In the genomic region with DNA sequence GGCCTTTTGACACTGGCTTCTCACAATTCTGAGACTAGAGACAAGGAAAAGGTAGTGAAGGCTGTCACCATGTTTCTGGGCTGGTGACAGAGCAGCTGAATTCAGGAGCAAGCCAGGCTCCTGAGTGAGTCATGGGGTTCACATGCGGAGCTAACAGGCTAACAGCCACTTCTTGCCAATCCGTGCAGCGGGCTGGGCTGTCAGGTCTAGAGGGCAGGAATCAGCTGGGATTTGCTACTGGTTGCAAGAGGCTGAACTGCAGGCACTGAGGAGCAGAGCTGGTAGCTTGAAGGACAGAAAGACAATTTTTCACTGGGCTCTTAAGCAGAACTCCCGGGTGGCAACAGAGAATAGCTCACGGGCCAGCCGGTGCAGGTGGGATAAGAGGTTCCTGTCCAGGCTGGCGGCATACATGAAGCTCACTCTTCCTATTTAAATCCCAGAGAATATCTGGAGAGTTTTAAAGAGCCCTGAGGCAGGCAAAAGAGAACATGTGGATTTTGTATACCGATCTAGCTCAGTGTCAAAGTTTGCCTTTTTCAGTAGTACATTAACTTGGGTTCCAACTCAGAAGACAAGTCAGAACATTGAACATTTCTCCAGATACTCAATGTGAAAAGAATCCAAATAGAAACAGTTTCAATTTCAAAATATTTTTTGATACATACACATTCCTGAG, we compare ENCODE assay signal across 8 cellular contexts. TPM values are rescaled to one million over a fixed set of nuclear protein-coding genes. Genes with fewer than 3 reads are reported as not detected.
A peak's percentile ranks its signal among the peaks of the same experiment; 100 is the strongest.
DNase-seq lines count a peak whose midpoint lies in the region; ATAC-seq and TF ChIP-seq lines count a peak whose summit lies in the region.

No MANE protein-coding gene starts in this region.

- POLR2A ChIA-PET in MCF 10A (lab: Yijun Ruan, JAX), result interaction anchor here (0.6 to 1.0 kb wide), 2 partner anchors 13 to 891 kb away, joined by 3 to 5 read pairs; no protein-coding TSS in a partner anchor

- no peak for TF ChIP-seq CTCF in MCF 10A (IDR thresholded peaks at IDR 0.05; ENCODE audit: unreplicated experiment)
- no peak for TF ChIP-seq CTCF in sigmoid colon (IDR thresholded peaks at IDR 0.05)
- TF ChIP-seq CTCF in glutamatergic neuron (IDR thresholded peaks at IDR 0.05; ENCODE audit: partially characterized antibody, unreplicated experiment), result no peak

- CTCF ChIA-PET in MCF 10A (lab: Yijun Ruan, JAX), result interaction anchor here (0.6 to 3.4 kb wide), 7 partner anchors 9 to 1017 kb away, joined by 3 to 18 read pairs (median 5); no protein-coding TSS in a partner anchor

- peak overlapping the region; percentile 34 for H3K4me2 ChIP-seq in GM23248 (ENCODE audit: unreplicated experiment)

- no peak overlapping the region for H3K27ac Mint-ChIP-seq in MCF 10A (ENCODE audit: low read depth, unreplicated experiment)
- no peak overlapping the region for H3K27ac Mint-ChIP-seq in glutamatergic neuron (ENCODE audit: unreplicated experiment)

- no peaks in the 10 kb centered on the region for H3K9me2 ChIP-seq in GM23248 (ENCODE audit: insufficient read depth)

- H3K9me3 Mint-ChIP-seq in MCF 10A (ENCODE audit: unreplicated experiment) (no peaks in the 10 kb centered on the region), glutamatergic neuron (ENCODE audit: unreplicated experiment) (no peaks in the 10 kb centered on the region)

- H3K27ac ChIP-seq in GM23248, result no peak overlapping the region
- no peak overlapping the region for H3K27ac ChIP-seq in iPS-20b (ENCODE audit: low read length)
- H3K27ac ChIP-seq in sigmoid colon, result no peak overlapping the region

- H3K36me3 ChIP-seq in GM23248 (ENCODE audit: low read depth) (no peaks in the 10 kb centered on the region), iPS-20b (ENCODE audit: insufficient read depth, low read depth, low read length) (no peaks in the 10 kb centered on the region), sigmoid colon (no peaks in the 10 kb centered on the region)

- no peak for TF ChIP-seq POLR2A in sigmoid colon (IDR thresholded peaks at IDR 0.05)

- H2AFZ ChIP-seq in GM23248, result no peak overlapping the region

- H3K36me3 Mint-ChIP-seq in MCF 10A (ENCODE audit: insufficient read depth, unreplicated experiment), result no peaks in the 10 kb centered on the region
- H3K36me3 Mint-ChIP-seq in glutamatergic neuron (ENCODE audit: unreplicated experiment), result no peaks in the 10 kb centered on the region

- no peaks in the 10 kb centered on the region for H4K20me1 ChIP-seq in GM23248 (ENCODE audit: insufficient read depth)

- H3K9me3 ChIP-seq in GM23248 (ENCODE audit: low read depth), result no peaks in the 10 kb centered on the region
- H3K9me3 ChIP-seq in iPS-20b (ENCODE audit: insufficient read depth, low read depth, low read length), result no peaks in the 10 kb centered on the region
- no peaks in the 10 kb centered on the region for H3K9me3 ChIP-seq in sigmoid colon

- ATAC-seq in HG03342 (IDR thresholded peaks at IDR 0.05; ENCODE audit: unreplicated experiment), result no peak
- ATAC-seq in GM19351 (IDR thresholded peaks at IDR 0.05; ENCODE audit: unreplicated experiment), result no peak

- peaks cover 10% of the 10 kb centered on the region for H3K27me3 Mint-ChIP-seq in MCF 10A (ENCODE audit: insufficient read depth, unreplicated experiment)
- peaks cover 7% of the 10 kb centered on the region for H3K27me3 Mint-ChIP-seq in glutamatergic neuron (ENCODE audit: unreplicated experiment)

- BruUV-seq in MCF 10A (replicated peaks; lab: Mats Ljungman, UMichigan), result no TSS peak

- no peak for TF ChIP-seq EP300 in sigmoid colon (IDR thresholded peaks at IDR 0.05)

- H3K27me3 ChIP-seq in GM23248 (replicated peaks; ENCODE audit: insufficient read depth) (no peaks in the 10 kb centered on the region), iPS-20b (ENCODE audit: insufficient read depth, low read length) (no peaks in the 10 kb centered on the region), sigmoid colon (no peaks in the 10 kb centered on the region)

- H3K9ac ChIP-seq in GM23248 (no peak overlapping the region), iPS-20b (ENCODE audit: low read depth, low read length) (peak overlapping the region; percentile 49; the same call in 1 of the 2 replicates)

- peaks cover 9% of the 10 kb centered on the region for H3K4me1 Mint-ChIP-seq in MCF 10A (ENCODE audit: insufficient read depth, unreplicated experiment)
- H3K4me1 Mint-ChIP-seq in glutamatergic neuron (ENCODE audit: low read depth, unreplicated experiment), result peaks cover 8% of the 10 kb centered on the region

- H3K79me2 ChIP-seq in GM23248 (ENCODE audit: insufficient read depth), result no peaks in the 10 kb centered on the region

- 44 to 47% methylated on average over 8 of the region's 8 CpGs for WGBS in GM23248 (ENCODE audit: low coverage in 1 of 2, low lambda C conversion rate in 2 of 2, missing lambda C conversion rate in 2 of 2), 2 experiments
- WGBS in sigmoid colon, 2 donors, result 60 to 63% methylated on average over 8 of the region's 8 CpGs

- intact Hi-C loops in MCF 10A (cut with micrococcal nuclease) (no loop called here), sigmoid colon (cut with DNase I) (no loop called here)

- H3K4me3 Mint-ChIP-seq in MCF 10A (ENCODE audit: unreplicated experiment) (no peak overlapping the region), glutamatergic neuron (ENCODE audit: unreplicated experiment) (no peak overlapping the region)

- H3K4me3 ChIP-seq in GM23248, result no peak overlapping the region; the same call in 1 of the 2 replicates
- H3K4me3 ChIP-seq in iPS-20b (ENCODE audit: low read length), result peak overlapping the region; percentile 56; the same call in 1 of the 2 replicates
- no peak overlapping the region for H3K4me3 ChIP-seq in sigmoid colon

- in situ Hi-C loops in GM23248 (cut with MboI), result loop anchor here (25.0 kb wide), 1 partner anchor 1030 kb away; no protein-coding TSS in a partner anchor

- DNase-seq in GM23248 (peak; percentile 79), MCF 10A (ENCODE audit: unreplicated experiment) (peak; percentile 10), sigmoid colon (peak; percentile 68), glutamatergic neuron (no peak), cerebellar nuclear complex (lab: John Stamatoyannopoulos, UW) (no peak)

- peaks cover 8% of the 10 kb centered on the region for H3K4me1 ChIP-seq in GM23248 (ENCODE audit: insufficient read depth)
- H3K4me1 ChIP-seq in iPS-20b (ENCODE audit: insufficient read depth, low read length), result peaks cover 40% of the 10 kb centered on the region
- H3K4me1 ChIP-seq in sigmoid colon, result peaks cover 0 to 12% (median 11%) of the 10 kb centered on the region in 4 donors

- no peaks in the 10 kb centered on the region for H3F3A ChIP-seq in GM23248 (ENCODE audit: insufficient read depth)

RNA-seq across cellular contexts. Expression of a gene that starts 1.2 kb away (rescaled TPM):
- 0.65 and 1.5 TPM in 2 replicates for total RNA-seq in GM23248 (2014; rRNA removed; shearing (Covaris generic))
- 0.38 and 0.86 TPM in 2 replicates for polyA plus RNA-seq in GM23248 (2016; fragmentation: Nextera tagmentation; extraction: Ambion mirVana)
- not detected in 2 replicates for total RNA-seq in MCF 10A (2022)
- total RNA-seq in sigmoid colon, result under 1 TPM; under 0.01 to 0.83 (median 0.68) TPM
- polyA plus RNA-seq in sigmoid colon, result 1 to 10 TPM in 1 of 3 donors, under 1 TPM in 2; 0.52 to 3.7 (median 0.60) TPM
- total RNA-seq in glutamatergic neuron (ENCODE audit: unreplicated experiment), result 0.20 TPM

Comparison
In these comparisons a context has a peak if more than half of its experiments do, and no peak if none do; other contexts are left out.
1. DNase-seq: peak in GM23248 (single experiment), MCF 10A (single experiment) and sigmoid colon (single experiment); none in glutamatergic neuron (single experiment) and cerebellar nuclear complex (0 of 2).